Comparison of ENCODE assay signal across 8 cellular contexts in the genomic region with DNA sequence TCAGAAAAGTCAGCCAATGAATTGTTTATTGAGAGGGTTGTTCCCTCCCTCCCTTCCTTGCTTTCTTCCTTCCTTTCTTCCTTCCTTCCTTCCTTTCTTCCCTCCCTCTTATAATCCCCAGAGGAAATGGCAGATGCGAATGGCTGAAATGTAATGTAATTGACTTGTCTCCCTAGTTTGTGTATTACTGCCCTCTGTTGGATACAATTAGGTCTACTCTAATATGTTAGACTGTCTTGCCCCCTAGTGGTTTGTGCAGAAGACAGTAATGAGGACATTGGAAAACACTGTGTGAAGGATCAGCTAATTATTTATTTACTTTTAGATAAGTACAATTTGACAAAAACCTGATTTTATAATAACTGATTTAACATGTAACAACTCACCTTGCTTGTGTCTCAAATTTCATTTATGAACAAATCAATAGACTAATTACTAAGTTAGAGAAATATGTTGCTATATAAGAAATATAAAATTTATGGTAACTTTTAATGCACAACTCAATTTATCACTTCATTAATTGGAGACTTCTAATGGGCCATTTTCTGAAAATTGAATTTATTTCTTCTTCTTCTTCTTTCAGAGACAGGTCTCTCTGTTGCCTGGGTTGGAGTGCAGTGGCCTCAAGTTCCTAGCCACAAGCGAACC.
A peak's percentile ranks its signal among the peaks of the same experiment; 100 is the strongest.
DNase-seq lines count a peak whose midpoint lies in the region; ATAC-seq, FAIRE-seq and TF ChIP-seq lines count a peak whose summit lies in the region.

No MANE protein-coding gene starts in this region.

- no peaks in the 10 kb centered on the region for H4K20me1 ChIP-seq in OCI-LY3 (ENCODE audit: insufficient read depth, low read length)
- H4K20me1 ChIP-seq in HepG2 (ENCODE audit: insufficient read depth, low read length) = no peaks in the 10 kb centered on the region

- 20% methylated on average over 2 of the region's 2 CpGs for WGBS in HepG2 (ENCODE audit: low lambda C conversion rate)

- ATAC-seq in Right ventricle myocardium inferior (peak; percentile 92), HepG2 (peak; percentile 96)

- no peaks in the 10 kb centered on the region for H3K36me3 ChIP-seq in HAP-1 (replicated peaks)
- H3K36me3 ChIP-seq in OCI-LY3 (replicated peaks; ENCODE audit: low read depth, low read length) = no peaks in the 10 kb centered on the region
- H3K36me3 ChIP-seq in HepG2 (replicated peaks in 1 of 2; ENCODE audit: control insufficient read depth in 1 of 2, insufficient read depth in 2 of 2, low read length in 2 of 2) = no peaks in the 10 kb centered on the region
- H3K36me3 ChIP-seq in vagina = no peaks in the 10 kb centered on the region

- TF ChIP-seq EP300 in HepG2 (IDR thresholded peaks at IDR 0.05; ENCODE audit: low read depth in 2 of 2, low read length in 2 of 2) (no peak), HepG2 (CRISPR knock-in tag; IDR thresholded peaks at IDR 0.05; ENCODE audit: borderline replicate concordance) (no peak)

- DNase-seq in Right ventricle myocardium inferior (ENCODE audit: missing footprints) (no peak), cardiac septum (ENCODE audit: low spot score) (no peak), HAP-1 (ENCODE audit: low spot score in 2 of 2) (peak; percentile 31 to 85), Kasumi-1 (lab: John Stamatoyannopoulos, UW) (peak; percentile 91 to 93), cerebellar cortex (ENCODE audit: low spot score) (peak; percentile 64), HepG2 (ENCODE audit: low spot score) (peak; percentile 77), vagina (ENCODE audit: extremely low spot score in 2 of 2) (no peak)

- intact Hi-C loops in Right ventricle myocardium inferior (cut with DNase I) (loop anchor here (2.0 to 5.0 kb wide), 3 partner anchors 37 to 1168 kb away; no protein-coding TSS in a partner anchor), cardiac septum (cut with DNase I) (loop anchor here (2.0 to 10.0 kb wide), 3 partner anchors 37 to 803 kb away; no protein-coding TSS in a partner anchor), HepG2 (cut with micrococcal nuclease; ENCODE audit: unreplicated experiment) (loop anchor here (1.0 to 5.0 kb wide), 5 partner anchors 37 to 1167 kb away; no protein-coding TSS in a partner anchor), vagina (cut with DNase I) (loop anchor here (10.0 kb wide), 1 partner anchor 805 kb away; no protein-coding TSS in a partner anchor)

- H3K27ac ChIP-seq in OCI-LY3 (ENCODE audit: low read length) (no peak overlapping the region), HepG2 (ENCODE audit: extremely low read length, insufficient read depth, low read length) (no peak overlapping the region), vagina (no peak overlapping the region)

- no peaks in the 10 kb centered on the region for H3K9me3 ChIP-seq in HAP-1
- no peaks in the 10 kb centered on the region for H3K9me3 ChIP-seq in OCI-LY3 (ENCODE audit: insufficient read depth, low read length)
- H3K9me3 ChIP-seq in HepG2 (ENCODE audit: low read length) = no peaks in the 10 kb centered on the region
- no peaks in the 10 kb centered on the region for H3K9me3 ChIP-seq in vagina

- TF ChIP-seq CTCF in OCI-LY3 (IDR thresholded peaks at IDR 0.05; ENCODE audit: low read depth, low read length) (peak; percentile 99), HepG2 (CRISPR knock-in tag; IDR thresholded peaks at IDR 0.05) (peak; percentile 92), vagina (IDR thresholded peaks at IDR 0.05) (peak; percentile 87 to 99 (median 92))

- in situ Hi-C loops in HAP-1 (cut with MboI; ENCODE audit: low sequenced_read_pairs) (loop anchor here (10.0 to 25.0 kb wide), 3 partner anchors 613 to 1163 kb away; no protein-coding TSS in a partner anchor), HepG2 (cut with HindIII; ENCODE audit: extremely low pct_ligation_motif_present, low pct_unique_long_range_greater_than_20kb) (loop anchor here (5.0 to 25.0 kb wide), 3 partner anchors 608 to 1163 kb away; no protein-coding TSS in a partner anchor)

- H3K4me1 ChIP-seq in HAP-1 (no peaks in the 10 kb centered on the region), OCI-LY3 (ENCODE audit: low read length) (no peaks in the 10 kb centered on the region), HepG2 (ENCODE audit: insufficient read depth, low read length) (no peaks in the 10 kb centered on the region), vagina (no peaks in the 10 kb centered on the region)

- TF ChIP-seq POLR2A in HepG2 (IDR thresholded peaks at IDR 0.05; ENCODE audit: insufficient read depth in 1 of 2, low read depth in 2 of 2, low read length in 2 of 2) (no peak), vagina (IDR thresholded peaks at IDR 0.05) (no peak)

- H2AFZ ChIP-seq in OCI-LY3 (ENCODE audit: low read depth, low read length) (no peak overlapping the region), HepG2 (ENCODE audit: low read length) (no peak overlapping the region)

- H3K79me2 ChIP-seq in OCI-LY3 (ENCODE audit: low read length) (no peaks in the 10 kb centered on the region), HepG2 (ENCODE audit: insufficient read depth, low read length) (no peaks in the 10 kb centered on the region)

- H3K4me3 ChIP-seq in HAP-1 (no peak overlapping the region), OCI-LY3 (ENCODE audit: low read length) (no peak overlapping the region), HepG2 (replicated peaks in 1 of 3; ENCODE audit: insufficient read depth in 1 of 3, low read depth in 2 of 3, low read length in 3 of 3) (no peak overlapping the region), vagina (no peak overlapping the region)

- CTCF ChIA-PET in HepG2 (lab: Yijun Ruan, JAX; ENCODE audit: low intra/inter-chr PET ratio, low total read pairs) = interaction anchor here (2.1 to 3.1 kb wide), 4 partner anchors 37 to 1167 kb away, joined by 17 to 43 read pairs (median 38); no protein-coding TSS in a partner anchor

- BruUV-seq in HepG2 (replicated peaks; lab: Mats Ljungman, UMichigan) = no TSS peak

- TF ChIP-seq RAD21 in HepG2 (CRISPR knock-in tag; IDR thresholded peaks at IDR 0.05) = peak; percentile 76

- no peak overlapping the region for H3K4me2 ChIP-seq in OCI-LY3 (ENCODE audit: low read length)
- no peak overlapping the region for H3K4me2 ChIP-seq in HepG2 (ENCODE audit: low read depth, low read length)

- POLR2A ChIA-PET in HepG2 (lab: Yijun Ruan, JAX) = no interaction called here

- H3K9ac ChIP-seq in OCI-LY3 (ENCODE audit: low read length) (no peak overlapping the region), HepG2 (ENCODE audit: insufficient read depth, low read depth, low read length) (no peak overlapping the region)

- 0 out of 2 replicates have a peak, but pooled peaks cover 2% of the 10 kb centered on the region for H3K27me3 ChIP-seq in HAP-1 (ENCODE audit: low read depth)
- no peaks in the 10 kb centered on the region for H3K27me3 ChIP-seq in OCI-LY3 (ENCODE audit: low read depth, low read length)
- H3K27me3 ChIP-seq in HepG2 (ENCODE audit: control insufficient read depth in 1 of 2, insufficient read depth in 2 of 2, low read length in 2 of 2) = no peaks in the 10 kb centered on the region
- H3K27me3 ChIP-seq in vagina = no peaks in the 10 kb centered on the region

- peak; percentile 58 for FAIRE-seq in HepG2 (lab: Jason Lieb, UNC)

TF ChIP-seq in HepG2, 621 proteins besides CTCF, POLR2A, EP300 and RAD21 (continues in another document):
- TF ChIP-seq KMT2B (CRISPR knock-in tag; IDR thresholded peaks at IDR 0.05) (no peak), ZNF839 (CRISPR knock-in tag; IDR thresholded peaks at IDR 0.05; ENCODE audit: borderline replicate concordance) (no peak), HNRNPL (IDR thresholded peaks at IDR 0.05; ENCODE audit: low read depth, low read length) (no peak), NCOA2 (CRISPR knock-in tag; IDR thresholded peaks at IDR 0.05) (no peak), GABPA (IDR thresholded peaks at IDR 0.05; ENCODE audit: low read depth, low read length) (no peak), GABPA (CRISPR knock-in tag; IDR thresholded peaks at IDR 0.05; ENCODE audit: low read depth) (no peak), MTF1 (CRISPR knock-in tag; IDR thresholded peaks at IDR 0.05) (no peak), SRSF1 (optimal IDR thresholded peaks at IDR 0.05; ENCODE audit: low read depth, low read length) (no peak), ZNF878 (CRISPR knock-in tag; IDR thresholded peaks at IDR 0.05) (no peak), MAFF (IDR thresholded peaks at IDR 0.05; ENCODE audit: low read depth, low read length) (no peak), HOXA5 (CRISPR knock-in tag; IDR thresholded peaks at IDR 0.05) (no peak), KLF9 (CRISPR knock-in tag; IDR thresholded peaks at IDR 0.05; ENCODE audit: low read depth) (no peak), RXRB (CRISPR knock-in tag; IDR thresholded peaks at IDR 0.05; ENCODE audit: borderline replicate concordance) (peak; percentile 21; the same call in 1 of the 2 replicates), ZSCAN31 (CRISPR knock-in tag; IDR thresholded peaks at IDR 0.05; ENCODE audit: low read depth) (no peak), MIXL1 (CRISPR knock-in tag; IDR thresholded peaks at IDR 0.05) (peak; percentile 97), ELF3 (CRISPR knock-in tag; IDR thresholded peaks at IDR 0.05) (peak; percentile 33; the same call in 1 of the 2 replicates)
- TF ChIP-seq, protein P1, sequence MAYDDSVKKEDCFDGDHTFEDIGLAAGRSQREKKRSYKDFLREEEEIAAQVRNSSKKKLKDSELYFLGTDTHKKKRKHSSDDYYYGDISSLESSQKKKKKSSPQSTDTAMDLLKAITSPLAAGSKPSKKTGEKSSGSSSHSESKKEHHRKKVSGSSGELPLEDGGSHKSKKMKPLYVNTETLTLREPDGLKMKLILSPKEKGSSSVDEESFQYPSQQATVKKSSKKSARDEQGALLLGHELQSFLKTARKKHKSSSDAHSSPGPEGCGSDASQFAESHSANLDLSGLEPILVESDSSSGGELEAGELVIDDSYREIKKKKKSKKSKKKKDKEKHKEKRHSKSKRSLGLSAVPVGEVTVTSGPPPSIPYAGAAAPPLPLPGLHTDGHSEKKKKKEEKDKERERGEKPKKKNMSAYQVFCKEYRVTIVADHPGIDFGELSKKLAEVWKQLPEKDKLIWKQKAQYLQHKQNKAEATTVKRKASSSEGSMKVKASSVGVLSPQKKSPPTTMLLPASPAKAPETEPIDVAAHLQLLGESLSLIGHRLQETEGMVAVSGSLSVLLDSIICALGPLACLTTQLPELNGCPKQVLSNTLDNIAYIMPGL (CRISPR knock-in tag; IDR thresholded peaks at IDR 0.05; ENCODE audit: borderline replicate concordance in 1 of 2, low read depth in 1 of 2) = peak; percentile 43 to 68; a peak in 1 of 4 replicates
- TF ChIP-seq, protein P2, sequence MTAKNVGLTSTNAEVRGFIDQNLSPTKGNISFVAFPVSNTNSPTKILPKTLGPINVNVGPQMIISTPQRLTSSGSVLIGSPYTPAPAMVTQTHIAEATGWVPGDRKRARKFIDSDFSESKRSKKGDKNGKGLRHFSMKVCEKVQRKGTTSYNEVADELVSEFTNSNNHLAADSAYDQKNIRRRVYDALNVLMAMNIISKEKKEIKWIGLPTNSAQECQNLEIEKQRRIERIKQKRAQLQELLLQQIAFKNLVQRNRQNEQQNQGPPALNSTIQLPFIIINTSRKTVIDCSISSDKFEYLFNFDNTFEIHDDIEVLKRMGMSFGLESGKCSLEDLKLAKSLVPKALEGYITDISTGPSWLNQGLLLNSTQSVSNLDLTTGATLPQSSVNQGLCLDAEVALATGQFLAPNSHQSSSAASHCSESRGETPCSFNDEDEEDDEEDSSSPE (CRISPR knock-in tag; IDR thresholded peaks at IDR 0.05) = no peak

Comparison
In these comparisons a context has a peak if more than half of its experiments do, and no peak if none do; other contexts are left out.
1. DNase-seq: peak in HAP-1 (2 of 2), Kasumi-1 (2 of 2), cerebellar cortex (single experiment) and HepG2 (single experiment); none in Right ventricle myocardium inferior (single experiment), cardiac septum (single experiment) and vagina (0 of 2).
2. Peak in every context shown above with its lines, with median percentiles within 50 percentile points of each other: CTCF ChIP-seq.